20 cellular contexts compared by ENCODE assay signal in the genomic region with DNA sequence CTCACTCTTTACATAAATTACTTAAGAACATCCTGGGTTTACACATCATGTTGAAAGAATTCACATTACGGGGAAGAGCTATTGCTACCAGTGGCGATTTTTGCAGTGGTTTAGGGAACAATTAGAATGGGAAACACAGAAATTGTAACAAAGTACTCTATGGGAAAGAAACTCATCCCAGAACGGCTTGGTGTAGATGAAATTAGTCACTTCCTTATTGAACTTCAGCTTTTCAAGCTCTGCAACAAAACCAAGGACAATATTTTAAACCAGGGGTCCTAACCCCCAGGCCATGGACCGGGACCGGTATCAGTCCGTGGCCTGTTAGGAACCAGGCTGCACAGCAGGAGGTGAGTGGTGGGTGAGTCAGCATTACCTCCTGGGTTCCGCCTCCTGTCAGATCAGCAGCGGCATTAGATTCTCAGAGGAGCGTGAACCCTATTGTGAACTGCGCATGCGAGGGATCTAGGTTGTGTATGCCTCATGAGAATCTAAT. TPM values are rescaled to one million over a fixed set of nuclear protein-coding genes. Genes with fewer than 3 reads are reported as not detected.
DNase-seq lines count a peak whose midpoint lies in the region; ATAC-seq, FAIRE-seq and TF ChIP-seq lines count a peak whose summit lies in the region.
"Had no signal": no experiment of that assay in that cellular context is flagged by ENCODE, and none has a peak within 500 bp of the region (broad histone marks: within the 10 kb centered on the region; RNA-seq: fewer than 3 reads in every experiment).

No MANE protein-coding gene starts in this region.

- TF ChIP-seq POLR2A in A549 (IDR thresholded peaks at IDR 0.05; ENCODE audit: low read length), result no peak

- POLR2A ChIA-PET in A549 (lab: Yijun Ruan, JAX), result no interaction called here
- POLR2A ChIA-PET in CD8-positive, alpha-beta memory T cell (lab: Charles Lee), result no interaction called here

- no peaks in the 10 kb centered on the region for H3K27me3 ChIP-seq in CD8-positive, alpha-beta memory T cell (ENCODE audit: insufficient read depth, low read length, poor library complexity, severe bottlenecking)
- H3K27me3 ChIP-seq in pancreas, result no peaks in the 10 kb centered on the region
- H3K27me3 ChIP-seq: adrenal gland had no signal

- H3K27ac ChIP-seq in A549, result peak overlapping the region; percentile 33 to 70; a peak in 4 of 6 replicates
- no peak overlapping the region for H3K27ac ChIP-seq in CD8-positive, alpha-beta memory T cell (ENCODE audit: low read depth, low read length)
- H3K27ac ChIP-seq in pancreas, result no peak overlapping the region
- H3K27ac ChIP-seq: adrenal gland had no signal

- peak overlapping the region; percentile 64 for H3K4me2 ChIP-seq in A549

- CTCF ChIA-PET in A549 (lab: Yijun Ruan, JAX), result interaction anchor here (1.7 kb wide), 1 partner anchor 29 kb away, joined by 4 read pairs; no protein-coding TSS in a partner anchor
- CTCF ChIA-PET in CD8-positive, alpha-beta memory T cell (lab: Charles Lee), result no interaction called here

- TF ChIP-seq CTCF in A549 (IDR thresholded peaks at IDR 0.05) (no peak), pancreas (IDR thresholded peaks at IDR 0.05) (no peak)

- FAIRE-seq in A549 (lab: Jason Lieb, UNC) (no peak), pancreas (lab: Jason Lieb, UNC) (no peak)
- FAIRE-seq: D721Med, urothelium cell line had no signal

- peaks cover 40 to 72% of the 10 kb centered on the region in 2 donors for H3K27me3 Mint-ChIP-seq in CD8-positive, alpha-beta memory T cell

- DNase-seq in A549 (ENCODE audit: low read depth in 1 of 2, low spot score in 1 of 2) (peak in 1 of 2 experiments; percentile 57), HPDE6-E6E7 (ENCODE audit: extremely low spot score) (peak; percentile 32), SW480 (ENCODE audit: low spot score) (peak; percentile 14), OCI-M1 (lab: John Stamatoyannopoulos, UW) (no peak), NCI-H748 (lab: John Stamatoyannopoulos, UW; ENCODE audit: unreplicated experiment) (no peak), pancreas (no peak)
- DNase-seq in CD8-positive, alpha-beta memory T cell, result no peak
- DNase-seq: activated CD4-positive, alpha-beta memory T cell treated with anti-CD3 and anti-CD28 coated beads for 36 hours; adrenal gland; dermis blood vessel endothelial cell; KG1; NCI-H146; NCI-H774; SHP77 had no signal

- no peak overlapping the region for H3K4me3 Mint-ChIP-seq in CD8-positive, alpha-beta memory T cell
- H3K4me3 Mint-ChIP-seq: activated CD4-positive, alpha-beta memory T cell treated with anti-CD3 and anti-CD28 coated beads for 36 hours; activated T-helper 17 cell treated with anti-CD3 and anti-CD28 coated beads, Interleukin-2, amount 50 U/mL, for 72 hours; stimulated activated naive CD8-positive, alpha-beta T cell treated with anti-CD3 and anti-CD28 coated beads, Interleukin-15, Interleukin-2, amounts not matched to agents 100 ng/mL and 50 ng/mL, for 24 hours had no signal

- H3K36me3 ChIP-seq in CD8-positive, alpha-beta memory T cell (ENCODE audit: insufficient read depth, low read length), result no peaks in the 10 kb centered on the region
- H3K36me3 ChIP-seq in pancreas, result no peaks in the 10 kb centered on the region
- H3K36me3 ChIP-seq: adrenal gland, HAP-1 had no signal

- H3K4me1 ChIP-seq in A549 (peaks cover 11% of the 10 kb centered on the region; the same call in 2 of the 3 replicates), pancreas (no peaks in the 10 kb centered on the region)
- H3K4me1 ChIP-seq in CD8-positive, alpha-beta memory T cell (ENCODE audit: insufficient read depth, low read length), result no peaks in the 10 kb centered on the region
- H3K4me1 ChIP-seq: adrenal gland, HAP-1 had no signal

- H3K9me3 Mint-ChIP-seq in CD8-positive, alpha-beta memory T cell, result peaks cover 7 to 13% (median 7%) of the 10 kb centered on the region in 5 donors

- no peak overlapping the region for H3K27ac Mint-ChIP-seq in CD8-positive, alpha-beta memory T cell
- H3K27ac Mint-ChIP-seq: activated CD4-positive, alpha-beta memory T cell treated with anti-CD3 and anti-CD28 coated beads for 36 hours; activated T-helper 17 cell treated with anti-CD3 and anti-CD28 coated beads, Interleukin-2, amount 50 U/mL, for 72 hours; stimulated activated naive CD8-positive, alpha-beta T cell treated with anti-CD3 and anti-CD28 coated beads, Interleukin-15, Interleukin-2, amounts not matched to agents 100 ng/mL and 50 ng/mL, for 24 hours had no signal

- intact Hi-C loops in pancreas (cut with DNase I), result no loop called here

- no peak for TF ChIP-seq EP300 in A549 (IDR thresholded peaks at IDR 0.05)

- H3K9me3 ChIP-seq in A549 (peaks cover 6% of the 10 kb centered on the region; the same call in 1 of the 3 replicates), pancreas (no peaks in the 10 kb centered on the region)
- H3K9me3 ChIP-seq in CD8-positive, alpha-beta memory T cell (ENCODE audit: low read length), result no peaks in the 10 kb centered on the region
- H3K9me3 ChIP-seq: adrenal gland, HAP-1 had no signal

- ATAC-seq in A549 (peak; percentile 32 to 81; a peak in 4 of 6 replicates), esophagus mucosa (peak; percentile 42), pancreas (no peak)
- ATAC-seq: activated T-helper 17 cell treated with anti-CD3 and anti-CD28 coated beads, Interleukin-2, amount 50 U/mL, for 72 hours had no signal

- no peak for TF ChIP-seq RAD21 in A549 (conservative IDR thresholded peaks at IDR 0.05 in 1 of 2, IDR thresholded peaks at IDR 0.05 in 1 of 2)

- WGBS in A549 (ENCODE audit: missing lambda C conversion rate), result 18% methylated on average over 11 of the region's 11 CpGs
- 43 to 46% methylated on average over 11 of the region's 11 CpGs for WGBS in pancreas, 2 donors

- peaks cover 0 to 7% (median 2%) of the 10 kb centered on the region in 3 donors for H3K36me3 Mint-ChIP-seq in CD8-positive, alpha-beta memory T cell

- H3K4me1 Mint-ChIP-seq in CD8-positive, alpha-beta memory T cell, result no peaks in the 10 kb centered on the region
- H3K4me1 Mint-ChIP-seq: activated T-helper 17 cell treated with anti-CD3 and anti-CD28 coated beads, Interleukin-2, amount 50 U/mL, for 72 hours had no signal

- H3K4me3 ChIP-seq in A549 (no peak overlapping the region), pancreas (no peak overlapping the region)
- no peak overlapping the region for H3K4me3 ChIP-seq in CD8-positive, alpha-beta memory T cell (ENCODE audit: low read length)
- H3K4me3 ChIP-seq: adrenal gland, HAP-1 had no signal

TF ChIP-seq in A549, 52 proteins besides CTCF, POLR2A, EP300 and RAD21:
- TF ChIP-seq, protein P1, sequence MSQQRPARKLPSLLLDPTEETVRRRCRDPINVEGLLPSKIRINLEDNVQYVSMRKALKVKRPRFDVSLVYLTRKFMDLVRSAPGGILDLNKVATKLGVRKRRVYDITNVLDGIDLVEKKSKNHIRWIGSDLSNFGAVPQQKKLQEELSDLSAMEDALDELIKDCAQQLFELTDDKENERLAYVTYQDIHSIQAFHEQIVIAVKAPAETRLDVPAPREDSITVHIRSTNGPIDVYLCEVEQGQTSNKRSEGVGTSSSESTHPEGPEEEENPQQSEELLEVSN (IDR thresholded peaks at IDR 0.05; ENCODE audit: borderline replicate concordance, low read depth), result no peak
- TF ChIP-seq PBX3 (IDR thresholded peaks at IDR 0.05), result no peak
- no peak for TF ChIP-seq FOSL2 (IDR thresholded peaks at IDR 0.05)
- peak; percentile 42; the same call in 1 of the 2 replicates for TF ChIP-seq FOSL2 (CRISPR knock-in tag; IDR thresholded peaks at IDR 0.05)
- TF ChIP-seq MAFK (IDR thresholded peaks at IDR 0.05; ENCODE audit: partially characterized antibody), result peak; percentile 51
- no peak for TF ChIP-seq ZFP36 (IDR thresholded peaks at IDR 0.05; ENCODE audit: borderline replicate concordance, partially characterized antibody)
TF ChIP-seq in A549: peak in this region for 2.

RNA-seq across cellular contexts. Expression of gene FICD, which starts 32.3 kb away (rescaled TPM):
- polyA plus RNA-seq in A549 (2011; rRNA removed) (1.7 and 4.8 TPM in 2 replicates), A549 (2017; fragmentation: RNase III; extraction: RNeasy Plus Mini Kit Qiagen cat#74134 plus additional on column Dnase treatment) (1.9 to 2.5 TPM (median 2.1 TPM) in 3 replicates), pancreas (1 to 10 TPM; 7.5 to 7.8 TPM)
- 0.71 and 0.95 TPM in 2 replicates for polyA plus RNA-seq in A549 (2012; cell fraction: cytosol; rRNA removed)
- 1.3 and 1.4 TPM in 2 replicates for polyA plus RNA-seq in A549 (2012; cell fraction: nucleus; rRNA removed)
- polyA minus RNA-seq in A549 (2011; rRNA and poly(A)+ RNA removed), result 8.2 and 9.8 TPM in 2 replicates
- total RNA-seq in esophagus mucosa (1.1 TPM), pancreas (10 to 100 TPM in 5 of 6 donors, 1 to 10 TPM in 1; 8.8 to 16.9 (median 11.1) TPM)
- 1 to 10 TPM; 5.8 to 5.9 TPM for total RNA-seq in CD8-positive, alpha-beta memory T cell
- polyA plus RNA-seq in CD8-positive, alpha-beta memory T cell, result 5.2 TPM

Comparison
In these comparisons a context has a peak if more than half of its experiments do, and no peak if none do; other contexts are left out.
1. ATAC-seq: peak in A549 (2 of 2) and esophagus mucosa (single experiment); none in pancreas (0 of 4).
2. DNase-seq: peak in HPDE6-E6E7 (single experiment) and SW480 (single experiment); none in OCI-M1 (single experiment), NCI-H748 (single experiment), CD8-positive, alpha-beta memory T cell (0 of 5) and pancreas (0 of 6).
3. H3K27ac ChIP-seq: peak in A549 (2 of 2); none in CD8-positive, alpha-beta memory T cell (single experiment) and pancreas (0 of 4).